Comparison of ENCODE assay signal across 7 cellular contexts in genomic region chr12:53379389-53380103, GRCh38. TPM values are rescaled to one million over a fixed set of nuclear protein-coding genes. Genes with fewer than 3 reads are reported as not detected.
A peak's percentile ranks its signal among the peaks of the same experiment; 100 is the strongest.
DNase-seq lines count a peak whose midpoint lies in the region; ATAC-seq and TF ChIP-seq lines count a peak whose summit lies in the region.

No MANE protein-coding gene starts in this region.

- H3K27ac Mint-ChIP-seq in T-helper 2 cell treated with Interferon-gamma antibody and Interleukin-4, amounts not matched to agents 5 μg/mL and 100 μg/mL, for 36 hours: no peak overlapping the region

- peak; percentile 100 for DNase-seq in NCI-H187 treated with DMSO at 0.1 percent for 48 hours (lab: John Stamatoyannopoulos, UW)
- peak; percentile 98 for DNase-seq in T-helper 2 cell treated with Interferon-gamma antibody and Interleukin-4, amounts not matched to agents 5 μg/mL and 100 μg/mL, for 36 hours (ENCODE audit: low spot score)
- peak; percentile 100 for DNase-seq in astrocyte of the spinal cord (ENCODE audit: low read depth, low spot score)
- peak; percentile 100 for DNase-seq in hippocampal formation (lab: John Stamatoyannopoulos, UW)
- peak; percentile 100 for DNase-seq in renal cortical epithelial cell (ENCODE audit: low read depth)

- no peak overlapping the region for H3K4me3 Mint-ChIP-seq in T-helper 2 cell treated with Interferon-gamma antibody and Interleukin-4, amounts not matched to agents 5 μg/mL and 100 μg/mL, for 36 hours

- peaks cover 28% of the 10 kb centered on the region for H3K4me1 Mint-ChIP-seq in T-helper 2 cell treated with Interferon-gamma antibody and Interleukin-4, amounts not matched to agents 5 μg/mL and 100 μg/mL, for 36 hours (ENCODE audit: low read depth)

- no peak for TF ChIP-seq CTCF in astrocyte of the spinal cord (IDR thresholded peaks at IDR 0.05; ENCODE audit: low read depth, low read length)

- H3K27me3 Mint-ChIP-seq in T-helper 2 cell treated with Interferon-gamma antibody and Interleukin-4, amounts not matched to agents 5 μg/mL and 100 μg/mL, for 36 hours (ENCODE audit: low read depth): no peaks in the 10 kb centered on the region

- H3K4me3 ChIP-seq in astrocyte of the spinal cord (ENCODE audit: low read depth, low read length): peak overlapping the region; percentile 52

- peak; percentile 74 for ATAC-seq in GM18508 (IDR thresholded peaks at IDR 0.05; ENCODE audit: insufficient read depth, unreplicated experiment)
- peak; percentile 78 for ATAC-seq in HG02970 (IDR thresholded peaks at IDR 0.05; ENCODE audit: low FRiP score, unreplicated experiment)

- in situ Hi-C loops in astrocyte of the spinal cord (cut with HindIII; ENCODE audit: low sequenced_read_pairs): no loop called here

- H3K9me3 Mint-ChIP-seq in T-helper 2 cell treated with Interferon-gamma antibody and Interleukin-4, amounts not matched to agents 5 μg/mL and 100 μg/mL, for 36 hours: no peaks in the 10 kb centered on the region

- peaks cover 34% of the 10 kb centered on the region for H3K36me3 Mint-ChIP-seq in T-helper 2 cell treated with Interferon-gamma antibody and Interleukin-4, amounts not matched to agents 5 μg/mL and 100 μg/mL, for 36 hours (ENCODE audit: low read depth)

RNA-seq across cellular contexts. Expression of gene SP1, which starts 0.4 kb away (rescaled TPM):
- total RNA-seq in renal cortical epithelial cell: 33.3 and 51.7 TPM in 2 replicates

RNA-seq across cellular contexts. Expression of gene SP7, which starts 43.4 kb away (rescaled TPM):
- not detected in 2 replicates for total RNA-seq in renal cortical epithelial cell

RNA-seq across cellular contexts. Expression of gene AMHR2, which starts 44.1 kb away (rescaled TPM):
- total RNA-seq in renal cortical epithelial cell: not detected in 2 replicates

RNA-seq across cellular contexts. Expression of gene AAAS, which starts 58.1 kb away (rescaled TPM):
- total RNA-seq in renal cortical epithelial cell: 40.1 and 40.3 TPM in 2 replicates

Comparison
In these comparisons a context has a peak if more than half of its experiments do, and no peak if none do; other contexts are left out.
1. Peak in every context shown above with its lines: DNase-seq, ATAC-seq and H3K4me3 ChIP-seq.